Comparison of ENCODE assay signal across 20 cellular contexts in genomic region chr1:113216664-113217063, GRCh38.
DNase-seq lines count a peak whose midpoint lies in the region; ATAC-seq and TF ChIP-seq lines count a peak whose summit lies in the region.
"Had no signal": no experiment of that assay in that cellular context is flagged by ENCODE, and none has a peak within 500 bp of the region (broad histone marks: within the 10 kb centered on the region; RNA-seq: fewer than 3 reads in every experiment).

No MANE protein-coding gene starts in this region.

- H3K27me3 ChIP-seq in HUES6 (ENCODE audit: control insufficient read depth, insufficient read depth, low read length) (no peaks in the 10 kb centered on the region), colonic mucosa (no peaks in the 10 kb centered on the region), stomach (no peaks in the 10 kb centered on the region), BE2C (no peaks in the 10 kb centered on the region)

- H3K4me3 Mint-ChIP-seq in mesothelial cell of epicardium, result no peak overlapping the region
- H3K4me3 Mint-ChIP-seq: CD4-positive, alpha-beta memory T cell had no signal

- intact Hi-C loops in colonic mucosa (cut with DNase I), result no loop called here
- intact Hi-C loops in stomach (cut with DNase I; ENCODE audit: low total_unique reads), result no loop called here

- H3K27ac ChIP-seq in HUES6 (ENCODE audit: low read depth, low read length) (peak overlapping the region; percentile 7; the same call in 1 of the 2 replicates), colonic mucosa (no peak overlapping the region), stomach (peak overlapping the region; percentile 32 to 63 (median 43))
- H3K27ac ChIP-seq: A549, KMS-11, RWPE1 had no signal

- TF ChIP-seq CTCF in colonic mucosa (IDR thresholded peaks at IDR 0.05) (no peak), mesothelial cell of epicardium (IDR thresholded peaks at IDR 0.05; ENCODE audit: unreplicated experiment) (no peak), stomach (IDR thresholded peaks at IDR 0.05) (no peak), BE2C (IDR thresholded peaks at IDR 0.05; ENCODE audit: low read depth, low read length) (no peak)

- TF ChIP-seq EP300 in stomach (IDR thresholded peaks at IDR 0.05), result no peak

- H3K4me1 Mint-ChIP-seq in mesothelial cell of epicardium, result peaks cover 58% of the 10 kb centered on the region
- H3K4me1 Mint-ChIP-seq: CD4-positive, alpha-beta memory T cell had no signal

- TF ChIP-seq POLR2A in stomach (IDR thresholded peaks at IDR 0.05), result no peak

- H3K9me3 Mint-ChIP-seq in mesothelial cell of epicardium, result peaks cover 23% of the 10 kb centered on the region

- peak; percentile 25 for DNase-seq in colonic mucosa
- DNase-seq in mesothelial cell of epicardium (ENCODE audit: low spot score in 2 of 2, unreplicated experiment in 2 of 2), result no peak
- peak; percentile 52 for DNase-seq in stomach
- DNase-seq in activated T-cell treated with anti-CD3 and anti-CD28 coated beads, Interleukin-2, amount 50 U/mL, for 1 hour, result no peak
- DNase-seq in BE2C, result no peak
- DNase-seq: AML-193; C1 segment of cervical spinal cord; CD4-positive, alpha-beta memory T cell; COR-L47; IMR-90; MM.1S; NCI-H2029; NCI-H69; SHP77 had no signal

- H3K27me3 Mint-ChIP-seq in mesothelial cell of epicardium (ENCODE audit: low read depth), result no peaks in the 10 kb centered on the region

- ATAC-seq in GM18519 (IDR thresholded peaks at IDR 0.05; ENCODE audit: low FRiP score, unreplicated experiment), result no peak
- ATAC-seq: A549, HCT116 had no signal

- no peak overlapping the region for H3K4me3 ChIP-seq in HUES6 (ENCODE audit: low read depth, low read length)
- no peak overlapping the region for H3K4me3 ChIP-seq in colonic mucosa
- H3K4me3 ChIP-seq in stomach, result no peak overlapping the region
- no peak overlapping the region for H3K4me3 ChIP-seq in BE2C (ENCODE audit: low read depth, low read length)
- H3K4me3 ChIP-seq: A549 had no signal

- H3K9ac ChIP-seq in HUES6 (ENCODE audit: low read length) (no peak overlapping the region), colonic mucosa (ENCODE audit: low read depth in 2 of 2, low read length in 2 of 2) (peak overlapping the region in 1 of 2 donors; percentile 78)
- H3K9ac ChIP-seq: KMS-11 had no signal

- H3K4me1 ChIP-seq in HUES6 (ENCODE audit: control insufficient read depth, insufficient read depth, low read length) (peaks cover 19% of the 10 kb centered on the region; the same call in 1 of the 2 replicates), colonic mucosa (peaks cover 7% of the 10 kb centered on the region), stomach (peaks cover 9 to 20% (median 14%) of the 10 kb centered on the region in 4 donors), BE2C (peaks cover 28% of the 10 kb centered on the region)

- H3K9me3 ChIP-seq in HUES6 (ENCODE audit: control insufficient read depth, insufficient read depth, low read depth, low read length) (peaks cover 39% of the 10 kb centered on the region), colonic mucosa (no peaks in the 10 kb centered on the region), stomach (peaks cover 0 to 14% (median 2%) of the 10 kb centered on the region in 4 donors), BE2C (no peaks in the 10 kb centered on the region)
- H3K9me3 ChIP-seq: A549 had no signal

- H3K27ac Mint-ChIP-seq in mesothelial cell of epicardium, result peak overlapping the region; percentile 93

- H3K36me3 ChIP-seq in HUES6 (ENCODE audit: control insufficient read depth, insufficient read depth, low read length) (no peaks in the 10 kb centered on the region), colonic mucosa (no peaks in the 10 kb centered on the region), stomach (no peaks in the 10 kb centered on the region), BE2C (no peaks in the 10 kb centered on the region)

- WGBS in stomach, 5 donors, result 11 to 51% (median 25%) methylated on average over 3 of the region's 3 CpGs

- H3K36me3 Mint-ChIP-seq in mesothelial cell of epicardium, result peaks cover 8% of the 10 kb centered on the region
- H3K36me3 Mint-ChIP-seq: CD4-positive, alpha-beta memory T cell had no signal

Comparison
In these comparisons a context has a peak if more than half of its experiments do, and no peak if none do; other contexts are left out.
1. DNase-seq: peak in colonic mucosa (single experiment) and stomach (single experiment); none in mesothelial cell of epicardium (0 of 2), activated T-cell treated with anti-CD3 and anti-CD28 coated beads, Interleukin-2, amount 50 U/mL, for 1 hour (single experiment) and BE2C (single experiment).